In the genomic region with DNA sequence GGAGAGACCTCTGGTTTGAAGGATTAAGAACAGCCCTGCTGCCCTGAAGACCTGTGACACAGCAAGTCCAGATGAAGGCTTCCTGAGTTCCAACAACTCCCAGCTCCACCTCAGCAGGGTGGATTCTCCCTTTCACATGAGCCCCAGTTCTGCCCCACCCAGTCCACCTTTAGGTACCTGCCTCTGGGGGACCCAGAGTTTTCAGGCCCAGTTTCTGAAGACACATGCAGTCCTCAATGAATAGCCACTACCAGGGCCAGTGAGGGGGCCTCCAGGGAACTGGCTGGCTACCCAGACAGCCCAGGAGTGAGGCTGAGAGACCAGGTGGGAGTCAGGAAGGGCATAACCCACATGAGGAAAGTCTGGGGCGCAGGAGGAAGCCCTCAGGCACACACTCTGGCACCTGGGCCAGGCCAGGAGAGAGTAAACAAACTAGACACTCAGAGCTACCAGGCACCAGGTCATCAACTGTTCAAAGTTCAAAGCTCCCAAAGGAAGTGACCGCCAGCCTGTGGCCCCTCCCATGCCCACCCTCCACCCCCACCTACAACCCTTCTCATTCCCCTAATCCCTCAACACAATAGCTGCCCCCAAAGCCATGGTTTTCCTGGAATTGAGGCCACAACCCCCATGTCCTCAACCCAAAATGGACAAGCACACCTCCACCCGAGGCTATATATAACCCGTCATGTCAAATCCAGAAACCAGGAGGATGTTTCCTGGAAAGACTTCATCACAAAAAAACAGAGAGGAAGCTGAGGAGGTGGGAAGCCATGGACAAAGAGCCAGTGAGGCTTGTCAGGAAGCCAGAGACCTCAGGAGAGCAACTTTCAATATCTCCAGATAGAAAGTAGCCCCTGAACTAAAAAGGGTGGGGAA, we compare ENCODE assay signal across 1 cellular context.
TF ChIP-seq lines count a peak whose summit lies in the region.

No MANE protein-coding gene starts in this region.

TF ChIP-seq in HepG2, 621 proteins besides CTCF, POLR2A, EP300 and RAD21 (continued from another document and continues in another):
- TF ChIP-seq, protein P1, sequence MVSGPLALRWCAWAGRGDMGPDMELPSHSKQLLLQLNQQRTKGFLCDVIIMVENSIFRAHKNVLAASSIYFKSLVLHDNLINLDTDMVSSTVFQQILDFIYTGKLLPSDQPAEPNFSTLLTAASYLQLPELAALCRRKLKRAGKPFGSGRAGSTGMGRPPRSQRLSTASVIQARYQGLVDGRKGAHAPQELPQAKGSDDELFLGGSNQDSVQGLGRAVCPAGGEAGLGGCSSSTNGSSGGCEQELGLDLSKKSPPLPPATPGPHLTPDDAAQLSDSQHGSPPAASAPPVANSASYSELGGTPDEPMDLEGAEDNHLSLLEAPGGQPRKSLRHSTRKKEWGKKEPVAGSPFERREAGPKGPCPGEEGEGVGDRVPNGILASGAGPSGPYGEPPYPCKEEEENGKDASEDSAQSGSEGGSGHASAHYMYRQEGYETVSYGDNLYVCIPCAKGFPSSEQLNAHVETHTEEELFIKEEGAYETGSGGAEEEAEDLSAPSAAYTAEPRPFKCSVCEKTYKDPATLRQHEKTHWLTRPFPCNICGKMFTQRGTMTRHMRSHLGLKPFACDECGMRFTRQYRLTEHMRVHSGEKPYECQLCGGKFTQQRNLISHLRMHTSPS (CRISPR knock-in tag; IDR thresholded peaks at IDR 0.05; ENCODE audit: low read depth): peak; percentile 78
- TF ChIP-seq ZNF629 (CRISPR knock-in tag; conservative IDR thresholded peaks at IDR 0.05): no peak
- TF ChIP-seq, protein P2, sequence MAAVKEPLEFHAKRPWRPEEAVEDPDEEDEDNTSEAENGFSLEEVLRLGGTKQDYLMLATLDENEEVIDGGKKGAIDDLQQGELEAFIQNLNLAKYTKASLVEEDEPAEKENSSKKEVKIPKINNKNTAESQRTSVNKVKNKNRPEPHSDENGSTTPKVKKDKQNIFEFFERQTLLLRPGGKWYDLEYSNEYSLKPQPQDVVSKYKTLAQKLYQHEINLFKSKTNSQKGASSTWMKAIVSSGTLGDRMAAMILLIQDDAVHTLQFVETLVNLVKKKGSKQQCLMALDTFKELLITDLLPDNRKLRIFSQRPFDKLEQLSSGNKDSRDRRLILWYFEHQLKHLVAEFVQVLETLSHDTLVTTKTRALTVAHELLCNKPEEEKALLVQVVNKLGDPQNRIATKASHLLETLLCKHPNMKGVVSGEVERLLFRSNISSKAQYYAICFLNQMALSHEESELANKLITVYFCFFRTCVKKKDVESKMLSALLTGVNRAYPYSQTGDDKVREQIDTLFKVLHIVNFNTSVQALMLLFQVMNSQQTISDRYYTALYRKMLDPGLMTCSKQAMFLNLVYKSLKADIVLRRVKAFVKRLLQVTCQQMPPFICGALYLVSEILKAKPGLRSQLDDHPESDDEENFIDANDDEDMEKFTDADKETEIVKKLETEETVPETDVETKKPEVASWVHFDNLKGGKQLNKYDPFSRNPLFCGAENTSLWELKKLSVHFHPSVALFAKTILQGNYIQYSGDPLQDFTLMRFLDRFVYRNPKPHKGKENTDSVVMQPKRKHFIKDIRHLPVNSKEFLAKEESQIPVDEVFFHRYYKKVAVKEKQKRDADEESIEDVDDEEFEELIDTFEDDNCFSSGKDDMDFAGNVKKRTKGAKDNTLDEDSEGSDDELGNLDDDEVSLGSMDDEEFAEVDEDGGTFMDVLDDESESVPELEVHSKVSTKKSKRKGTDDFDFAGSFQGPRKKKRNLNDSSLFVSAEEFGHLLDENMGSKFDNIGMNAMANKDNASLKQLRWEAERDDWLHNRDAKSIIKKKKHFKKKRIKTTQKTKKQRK (IDR thresholded peaks at IDR 0.05; ENCODE audit: low read length): no peak
- TF ChIP-seq, protein P3, sequence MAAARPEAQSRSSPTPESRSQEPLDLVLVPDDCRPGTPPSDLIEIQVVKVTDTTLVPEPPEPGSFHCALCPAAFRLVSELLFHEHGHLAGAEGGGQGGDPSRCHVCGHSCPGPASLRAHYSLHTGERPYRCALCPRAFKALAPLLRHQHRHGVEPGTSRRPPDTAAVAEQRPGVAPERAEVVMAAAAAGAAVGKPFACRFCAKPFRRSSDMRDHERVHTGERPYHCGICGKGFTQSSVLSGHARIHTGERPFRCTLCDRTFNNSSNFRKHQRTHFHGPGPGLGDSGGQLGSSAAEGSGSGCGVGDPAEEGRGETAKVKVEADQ (CRISPR knock-in tag; IDR thresholded peaks at IDR 0.05; ENCODE audit: borderline replicate concordance): no peak
- no peak for TF ChIP-seq FIP1L1 (IDR thresholded peaks at IDR 0.05; ENCODE audit: borderline replicate concordance, insufficient read depth, low read depth, low read length)
- TF ChIP-seq ZNF850 (CRISPR knock-in tag; conservative IDR thresholded peaks at IDR 0.05): no peak
- TF ChIP-seq, protein P4, sequence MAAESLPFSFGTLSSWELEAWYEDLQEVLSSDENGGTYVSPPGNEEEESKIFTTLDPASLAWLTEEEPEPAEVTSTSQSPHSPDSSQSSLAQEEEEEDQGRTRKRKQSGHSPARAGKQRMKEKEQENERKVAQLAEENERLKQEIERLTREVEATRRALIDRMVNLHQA (CRISPR knock-in tag; IDR thresholded peaks at IDR 0.05): no peak
- no peak for TF ChIP-seq ZNF432 (CRISPR knock-in tag; IDR thresholded peaks at IDR 0.05; ENCODE audit: borderline replicate concordance)
- TF ChIP-seq ZNF747 (CRISPR knock-in tag; IDR thresholded peaks at IDR 0.05; ENCODE audit: borderline replicate concordance): no peak
- no peak for TF ChIP-seq NR3C1 (CRISPR knock-in tag; IDR thresholded peaks at IDR 0.05)
- TF ChIP-seq, protein P5, sequence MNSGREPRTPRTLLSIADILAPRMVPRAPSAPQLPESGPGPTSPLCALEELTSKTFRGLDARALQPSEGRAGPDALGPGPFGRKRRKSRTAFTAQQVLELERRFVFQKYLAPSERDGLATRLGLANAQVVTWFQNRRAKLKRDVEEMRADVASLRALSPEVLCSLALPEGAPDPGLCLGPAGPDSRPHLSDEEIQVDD (CRISPR knock-in tag; IDR thresholded peaks at IDR 0.05; ENCODE audit: borderline replicate concordance): no peak
- TF ChIP-seq, protein P6, sequence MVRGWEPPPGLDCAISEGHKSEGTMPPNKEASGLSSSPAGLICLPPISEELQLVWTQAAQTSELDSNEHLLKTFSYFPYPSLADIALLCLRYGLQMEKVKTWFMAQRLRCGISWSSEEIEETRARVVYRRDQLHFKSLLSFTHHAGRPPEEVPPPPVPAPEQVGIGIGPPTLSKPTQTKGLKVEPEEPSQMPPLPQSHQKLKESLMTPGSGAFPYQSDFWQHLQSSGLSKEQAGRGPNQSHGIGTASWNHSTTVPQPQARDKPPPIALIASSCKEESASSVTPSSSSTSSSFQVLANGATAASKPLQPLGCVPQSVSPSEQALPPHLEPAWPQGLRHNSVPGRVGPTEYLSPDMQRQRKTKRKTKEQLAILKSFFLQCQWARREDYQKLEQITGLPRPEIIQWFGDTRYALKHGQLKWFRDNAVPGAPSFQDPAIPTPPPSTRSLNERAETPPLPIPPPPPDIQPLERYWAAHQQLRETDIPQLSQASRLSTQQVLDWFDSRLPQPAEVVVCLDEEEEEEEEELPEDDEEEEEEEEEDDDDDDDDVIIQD (CRISPR knock-in tag; IDR thresholded peaks at IDR 0.05; ENCODE audit: low read depth): peak; percentile 71; the same call in 1 of the 2 replicates
- TF ChIP-seq, protein P7, sequence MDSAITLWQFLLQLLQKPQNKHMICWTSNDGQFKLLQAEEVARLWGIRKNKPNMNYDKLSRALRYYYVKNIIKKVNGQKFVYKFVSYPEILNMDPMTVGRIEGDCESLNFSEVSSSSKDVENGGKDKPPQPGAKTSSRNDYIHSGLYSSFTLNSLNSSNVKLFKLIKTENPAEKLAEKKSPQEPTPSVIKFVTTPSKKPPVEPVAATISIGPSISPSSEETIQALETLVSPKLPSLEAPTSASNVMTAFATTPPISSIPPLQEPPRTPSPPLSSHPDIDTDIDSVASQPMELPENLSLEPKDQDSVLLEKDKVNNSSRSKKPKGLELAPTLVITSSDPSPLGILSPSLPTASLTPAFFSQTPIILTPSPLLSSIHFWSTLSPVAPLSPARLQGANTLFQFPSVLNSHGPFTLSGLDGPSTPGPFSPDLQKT (CRISPR knock-in tag; IDR thresholded peaks at IDR 0.05; ENCODE audit: borderline replicate concordance): no peak
- TF ChIP-seq NFIB (CRISPR knock-in tag; IDR thresholded peaks at IDR 0.05; ENCODE audit: borderline replicate concordance): no peak
- no peak for TF ChIP-seq SP4 (CRISPR knock-in tag; IDR thresholded peaks at IDR 0.05)
- TF ChIP-seq SRSF4 (IDR thresholded peaks at IDR 0.05; ENCODE audit: low read depth, low read length, poor library complexity, severe bottlenecking): no peak
- TF ChIP-seq HOXA9 (CRISPR knock-in tag; IDR thresholded peaks at IDR 0.05; ENCODE audit: borderline replicate concordance): no peak
- TF ChIP-seq ZNF777 (CRISPR knock-in tag; IDR thresholded peaks at IDR 0.05): no peak
- TF ChIP-seq SKI (IDR thresholded peaks at IDR 0.05; ENCODE audit: partially characterized antibody): no peak
- TF ChIP-seq, protein P8, sequence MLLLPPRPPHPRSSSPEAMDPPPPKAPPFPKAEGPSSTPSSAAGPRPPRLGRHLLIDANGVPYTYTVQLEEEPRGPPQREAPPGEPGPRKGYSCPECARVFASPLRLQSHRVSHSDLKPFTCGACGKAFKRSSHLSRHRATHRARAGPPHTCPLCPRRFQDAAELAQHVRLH (CRISPR knock-in tag; IDR thresholded peaks at IDR 0.05; ENCODE audit: borderline replicate concordance, low read depth): no peak; the same call in none of the 2 replicates
- TF ChIP-seq ZFP41 (CRISPR knock-in tag; IDR thresholded peaks at IDR 0.05; ENCODE audit: borderline replicate concordance): no peak
- TF ChIP-seq MEIS1 (CRISPR knock-in tag; IDR thresholded peaks at IDR 0.05; ENCODE audit: borderline replicate concordance): peak; percentile 46; the same call in 1 of the 2 replicates
- TF ChIP-seq ZNF746 (CRISPR knock-in tag; IDR thresholded peaks at IDR 0.05): peak; percentile 82
- TF ChIP-seq TAF15 (IDR thresholded peaks at IDR 0.05; ENCODE audit: low read depth, low read length, poor library complexity, severe bottlenecking): no peak
- peak; percentile 55; the same call in 1 of the 2 replicates for TF ChIP-seq ZNF772 (CRISPR knock-in tag; IDR thresholded peaks at IDR 0.05)
- TF ChIP-seq ZFP36L1 (CRISPR knock-in tag; IDR thresholded peaks at IDR 0.05): no peak
- peak; percentile 91; the same call in 2 of the 3 replicates for TF ChIP-seq MXI1 (IDR thresholded peaks at IDR 0.05; ENCODE audit: borderline replicate concordance, low read depth, low read length)
- TF ChIP-seq, protein P9, sequence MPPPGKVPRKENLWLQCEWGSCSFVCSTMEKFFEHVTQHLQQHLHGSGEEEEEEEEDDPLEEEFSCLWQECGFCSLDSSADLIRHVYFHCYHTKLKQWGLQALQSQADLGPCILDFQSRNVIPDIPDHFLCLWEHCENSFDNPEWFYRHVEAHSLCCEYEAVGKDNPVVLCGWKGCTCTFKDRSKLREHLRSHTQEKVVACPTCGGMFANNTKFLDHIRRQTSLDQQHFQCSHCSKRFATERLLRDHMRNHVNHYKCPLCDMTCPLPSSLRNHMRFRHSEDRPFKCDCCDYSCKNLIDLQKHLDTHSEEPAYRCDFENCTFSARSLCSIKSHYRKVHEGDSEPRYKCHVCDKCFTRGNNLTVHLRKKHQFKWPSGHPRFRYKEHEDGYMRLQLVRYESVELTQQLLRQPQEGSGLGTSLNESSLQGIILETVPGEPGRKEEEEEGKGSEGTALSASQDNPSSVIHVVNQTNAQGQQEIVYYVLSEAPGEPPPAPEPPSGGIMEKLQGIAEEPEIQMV (CRISPR knock-in tag; IDR thresholded peaks at IDR 0.05; ENCODE audit: low read depth): peak; percentile 52; the same call in 1 of the 2 replicates
- TF ChIP-seq, protein P10, sequence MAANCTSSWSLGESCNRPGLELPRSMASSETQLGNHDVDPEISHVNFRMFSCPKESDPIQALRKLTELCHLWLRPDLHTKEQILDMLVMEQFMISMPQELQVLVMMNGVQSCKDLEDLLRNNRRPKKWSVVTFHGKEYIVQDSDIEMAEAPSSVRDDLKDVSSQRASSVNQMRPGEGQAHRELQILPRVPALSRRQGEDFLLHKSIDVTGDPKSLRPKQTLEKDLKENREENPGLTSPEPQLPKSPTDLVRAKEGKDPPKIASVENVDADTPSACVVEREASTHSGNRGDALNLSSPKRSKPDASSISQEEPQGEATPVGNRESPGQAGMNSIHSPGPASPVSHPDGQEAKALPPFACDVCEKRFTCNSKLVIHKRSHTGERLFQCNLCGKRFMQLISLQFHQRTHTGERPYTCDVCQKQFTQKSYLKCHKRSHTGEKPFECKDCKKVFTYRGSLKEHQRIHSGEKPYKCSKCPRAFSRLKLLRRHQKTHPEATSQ (CRISPR knock-in tag; IDR thresholded peaks at IDR 0.05; ENCODE audit: borderline replicate concordance): no peak
- TF ChIP-seq, protein P11, sequence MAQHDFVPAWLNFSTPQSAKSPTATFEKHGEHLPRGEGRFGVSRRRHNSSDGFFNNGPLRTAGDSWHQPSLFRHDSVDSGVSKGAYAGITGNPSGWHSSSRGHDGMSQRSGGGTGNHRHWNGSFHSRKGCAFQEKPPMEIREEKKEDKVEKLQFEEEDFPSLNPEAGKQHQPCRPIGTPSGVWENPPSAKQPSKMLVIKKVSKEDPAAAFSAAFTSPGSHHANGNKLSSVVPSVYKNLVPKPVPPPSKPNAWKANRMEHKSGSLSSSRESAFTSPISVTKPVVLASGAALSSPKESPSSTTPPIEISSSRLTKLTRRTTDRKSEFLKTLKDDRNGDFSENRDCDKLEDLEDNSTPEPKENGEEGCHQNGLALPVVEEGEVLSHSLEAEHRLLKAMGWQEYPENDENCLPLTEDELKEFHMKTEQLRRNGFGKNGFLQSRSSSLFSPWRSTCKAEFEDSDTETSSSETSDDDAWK (CRISPR knock-in tag; IDR thresholded peaks at IDR 0.05): no peak
- TF ChIP-seq, protein P12, sequence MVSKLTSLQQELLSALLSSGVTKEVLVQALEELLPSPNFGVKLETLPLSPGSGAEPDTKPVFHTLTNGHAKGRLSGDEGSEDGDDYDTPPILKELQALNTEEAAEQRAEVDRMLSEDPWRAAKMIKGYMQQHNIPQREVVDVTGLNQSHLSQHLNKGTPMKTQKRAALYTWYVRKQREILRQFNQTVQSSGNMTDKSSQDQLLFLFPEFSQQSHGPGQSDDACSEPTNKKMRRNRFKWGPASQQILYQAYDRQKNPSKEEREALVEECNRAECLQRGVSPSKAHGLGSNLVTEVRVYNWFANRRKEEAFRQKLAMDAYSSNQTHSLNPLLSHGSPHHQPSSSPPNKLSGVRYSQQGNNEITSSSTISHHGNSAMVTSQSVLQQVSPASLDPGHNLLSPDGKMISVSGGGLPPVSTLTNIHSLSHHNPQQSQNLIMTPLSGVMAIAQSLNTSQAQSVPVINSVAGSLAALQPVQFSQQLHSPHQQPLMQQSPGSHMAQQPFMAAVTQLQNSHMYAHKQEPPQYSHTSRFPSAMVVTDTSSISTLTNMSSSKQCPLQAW (CRISPR knock-in tag; IDR thresholded peaks at IDR 0.05): peak; percentile 23
- TF ChIP-seq IRX3 (CRISPR knock-in tag; IDR thresholded peaks at IDR 0.05; ENCODE audit: borderline replicate concordance, low read depth): no peak
- no peak for TF ChIP-seq MED13 (CRISPR knock-in tag; IDR thresholded peaks at IDR 0.05)
- TF ChIP-seq, protein P13, sequence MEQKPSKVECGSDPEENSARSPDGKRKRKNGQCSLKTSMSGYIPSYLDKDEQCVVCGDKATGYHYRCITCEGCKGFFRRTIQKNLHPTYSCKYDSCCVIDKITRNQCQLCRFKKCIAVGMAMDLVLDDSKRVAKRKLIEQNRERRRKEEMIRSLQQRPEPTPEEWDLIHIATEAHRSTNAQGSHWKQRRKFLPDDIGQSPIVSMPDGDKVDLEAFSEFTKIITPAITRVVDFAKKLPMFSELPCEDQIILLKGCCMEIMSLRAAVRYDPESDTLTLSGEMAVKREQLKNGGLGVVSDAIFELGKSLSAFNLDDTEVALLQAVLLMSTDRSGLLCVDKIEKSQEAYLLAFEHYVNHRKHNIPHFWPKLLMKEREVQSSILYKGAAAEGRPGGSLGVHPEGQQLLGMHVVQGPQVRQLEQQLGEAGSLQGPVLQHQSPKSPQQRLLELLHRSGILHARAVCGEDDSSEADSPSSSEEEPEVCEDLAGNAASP (CRISPR knock-in tag; IDR thresholded peaks at IDR 0.05; ENCODE audit: borderline replicate concordance): peak; percentile 75; the same call in 1 of the 2 replicates
